8 cellular contexts compared by ENCODE assay signal in the genomic region with DNA sequence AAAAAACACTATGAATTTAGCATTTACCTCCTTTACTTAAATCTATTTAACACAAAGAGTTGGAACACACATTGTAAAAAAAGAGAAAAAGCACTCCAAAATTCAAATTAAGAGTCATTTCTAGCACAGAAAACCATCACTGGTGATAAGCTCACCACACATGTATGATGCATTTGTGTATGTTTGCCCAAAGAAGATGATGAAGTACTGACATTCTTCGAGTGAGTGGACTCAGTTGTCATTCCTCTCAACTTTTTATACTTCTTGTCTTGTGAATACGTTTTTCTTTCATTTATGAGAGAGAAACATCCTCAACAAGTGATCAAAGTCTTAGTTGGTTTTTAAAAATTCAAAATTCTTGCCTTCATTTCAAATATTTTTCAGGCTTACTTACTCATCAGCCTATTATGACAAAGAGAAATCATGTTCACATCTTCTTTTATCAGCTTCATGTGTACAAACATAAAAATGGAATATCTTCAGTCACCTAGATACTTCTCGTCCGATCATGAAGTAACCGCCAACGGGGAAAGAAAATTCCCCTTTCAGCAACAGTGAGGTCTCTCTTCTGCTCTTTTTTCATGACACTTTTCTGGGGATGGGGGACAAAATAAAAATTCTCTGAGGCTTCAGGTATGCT. TPM values are rescaled to one million over a fixed set of nuclear protein-coding genes. Genes with fewer than 3 reads are reported as not detected.
DNase-seq lines count a peak whose midpoint lies in the region; ATAC-seq and TF ChIP-seq lines count a peak whose summit lies in the region.

No MANE protein-coding gene starts in this region.

- H3K9me3 ChIP-seq in heart right ventricle (no peaks in the 10 kb centered on the region), right lobe of liver (no peaks in the 10 kb centered on the region), upper lobe of left lung (no peaks in the 10 kb centered on the region)

- TF ChIP-seq CTCF in heart right ventricle (IDR thresholded peaks at IDR 0.05): no peak
- no peak for TF ChIP-seq CTCF in astrocyte of the cerebellum (IDR thresholded peaks at IDR 0.05; ENCODE audit: low read depth, low read length, missing control alignments)
- no peak for TF ChIP-seq CTCF in right lobe of liver (IDR thresholded peaks at IDR 0.05)
- no peak for TF ChIP-seq CTCF in upper lobe of left lung (IDR thresholded peaks at IDR 0.05)

- TF ChIP-seq POLR2A in right lobe of liver (IDR thresholded peaks at IDR 0.05) (no peak), upper lobe of left lung (IDR thresholded peaks at IDR 0.05) (no peak)

- H3K36me3 ChIP-seq in heart right ventricle (peaks cover 0 to 7% (median 0%) of the 10 kb centered on the region in 9 donors), right lobe of liver (no peaks in the 10 kb centered on the region), upper lobe of left lung (no peaks in the 10 kb centered on the region)

- no peak for TF ChIP-seq EP300 in upper lobe of left lung (IDR thresholded peaks at IDR 0.05)

- H3K27me3 ChIP-seq in heart right ventricle: peaks cover 0 to 16% (median 0%) of the 10 kb centered on the region in 7 donors
- no peaks in the 10 kb centered on the region for H3K27me3 ChIP-seq in right lobe of liver
- H3K27me3 ChIP-seq in upper lobe of left lung: no peaks in the 10 kb centered on the region

- H3K4me1 ChIP-seq in heart right ventricle: peaks cover 0 to 22% (median 11%) of the 10 kb centered on the region in 9 donors
- peaks cover 0 to 5% (median 0%) of the 10 kb centered on the region in 4 donors for H3K4me1 ChIP-seq in right lobe of liver
- peaks cover 8 to 23% (median 16%) of the 10 kb centered on the region in 4 donors for H3K4me1 ChIP-seq in upper lobe of left lung

- DNase-seq in heart right ventricle: no peak
- DNase-seq in Right ventricle myocardium inferior (ENCODE audit: missing footprints): no peak
- DNase-seq in astrocyte of the cerebellum (ENCODE audit: low read depth): no peak
- DNase-seq in right lobe of liver: no peak
- DNase-seq in upper lobe of left lung: no peak
- DNase-seq in stimulated activated CD4-positive, alpha-beta T cell treated with anti-CD3 and anti-CD28 coated beads, Interleukin-4, amount 100 ng/mL, for 24 hours: no peak
- no peak for DNase-seq in H4 (ENCODE audit: low spot score)
- no peak for DNase-seq in T1000 (lab: John Stamatoyannopoulos, UW)

- in situ Hi-C loops in astrocyte of the cerebellum (cut with HindIII; ENCODE audit: low sequenced_read_pairs): no loop called here

- WGBS in heart right ventricle, 2 donors: 75% methylated on average over 6 of the region's 6 CpGs
- WGBS in right lobe of liver (ENCODE audit: insufficient coverage, low coverage, low lambda C conversion rate, missing lambda C conversion rate): 75% methylated on average over 6 of the region's 6 CpGs
- whole genome bisulfite sequencing in upper lobe of left lung, 2 donors: 78 to 82% methylated on average over 6 of the region's 6 CpGs

- intact Hi-C loops in heart right ventricle (cut with DNase I): loop anchor here in 2 of 10 donors (10.0 kb wide), 2 partner anchors 1140 to 1150 kb away; no protein-coding TSS in a partner anchor
- intact Hi-C loops in Right ventricle myocardium inferior (cut with DNase I): no loop called here
- intact Hi-C loops in right lobe of liver (cut with DNase I): no loop called here

- ATAC-seq in heart right ventricle: no peak
- no peak for ATAC-seq in Right ventricle myocardium inferior
- ATAC-seq in right lobe of liver: no peak
- ATAC-seq in upper lobe of left lung (ENCODE audit: low FRiP score in 2 of 2): no peak

- no peak overlapping the region for H3K27ac ChIP-seq in heart right ventricle
- no peak overlapping the region for H3K27ac ChIP-seq in right lobe of liver
- no peak overlapping the region for H3K27ac ChIP-seq in upper lobe of left lung

- H3K4me3 ChIP-seq in heart right ventricle (peak overlapping the region in 9 of 10 donors; percentile 77 to 98 (median 87)), astrocyte of the cerebellum (ENCODE audit: low read depth, low read length) (peak overlapping the region; percentile 79), right lobe of liver (peak overlapping the region in 2 of 3 donors; percentile 79 to 83), upper lobe of left lung (peak overlapping the region in 3 of 4 donors; percentile 80 to 97 (median 91))

RNA-seq across cellular contexts. Expression of a gene that starts 1.5 kb away (rescaled TPM):
- total RNA-seq in heart right ventricle: 1 to 10 TPM; 2.0 to 3.2 (median 2.2) TPM
- polyA plus RNA-seq in heart right ventricle: 1 to 10 TPM in 1 of 2 donors, under 1 TPM in 1; 0.73 to 1.1 TPM
- total RNA-seq in Right ventricle myocardium inferior: 2.1 TPM
- total RNA-seq in right lobe of liver: 1 to 10 TPM; 2.1 to 6.2 (median 4.3) TPM
- 10 to 100 TPM in 3 of 6 donors, 1 to 10 TPM in 3; 6.5 to 15.0 (median 10.1) TPM for total RNA-seq in upper lobe of left lung
- 25.1 and 25.8 TPM in 2 replicates for total RNA-seq in H4 (2014; rRNA removed; shearing (Covaris generic))
